Comparison of ENCODE assay signal across 9 cellular contexts in the genomic region with DNA sequence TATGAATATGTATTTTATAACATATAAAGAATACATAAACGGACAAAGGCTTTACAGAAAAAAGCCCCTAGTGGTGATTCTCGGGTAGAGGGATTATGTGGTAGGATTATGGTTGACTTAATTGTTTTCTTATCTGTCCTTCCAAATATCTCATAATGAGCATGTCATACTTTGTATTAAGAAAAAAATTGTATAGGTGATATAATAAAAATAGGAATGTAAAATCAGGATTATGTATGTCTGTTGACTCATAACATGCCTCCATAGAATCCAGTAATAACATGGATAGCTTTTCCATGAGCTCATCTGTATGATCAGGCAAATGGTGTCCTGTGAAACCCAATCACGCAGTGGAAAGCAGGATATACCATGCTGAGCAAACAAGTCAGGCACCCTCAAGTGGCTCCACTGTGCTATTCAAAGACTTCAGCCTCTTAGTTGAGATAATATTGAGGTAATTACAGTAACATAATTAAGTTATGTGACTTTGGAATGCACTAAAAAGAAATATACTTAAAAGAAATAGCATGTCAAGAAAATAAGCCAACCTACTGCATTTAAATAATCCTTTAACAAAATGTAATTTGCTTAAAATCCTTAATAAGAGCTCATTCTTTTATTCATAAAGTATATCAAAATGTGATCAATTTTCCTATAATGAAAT. TPM values are rescaled to one million over a fixed set of nuclear protein-coding genes. Genes with fewer than 3 reads are reported as not detected.
DNase-seq lines count a peak whose midpoint lies in the region; ATAC-seq, FAIRE-seq and TF ChIP-seq lines count a peak whose summit lies in the region.
"Had no signal": no experiment of that assay in that cellular context is flagged by ENCODE, and none has a peak within 500 bp of the region (broad histone marks: within the 10 kb centered on the region; RNA-seq: fewer than 3 reads in every experiment).

No MANE protein-coding gene starts in this region.

- intact Hi-C loops in CD8-positive, alpha-beta T cell (cut with DNase I, micrococcal nuclease), result loop anchor here in 1 of 2 experiments (10.0 kb wide), 1 partner anchor 413 kb away; no protein-coding TSS in a partner anchor
- intact Hi-C loops in left colon (cut with DNase I, micrococcal nuclease), result loop anchor here (10.0 kb wide), 2 partner anchors 143 to 323 kb away; no protein-coding TSS in a partner anchor

- H3K36me3 Mint-ChIP-seq in CD8-positive, alpha-beta T cell, result no peaks in the 10 kb centered on the region

- no peaks in the 10 kb centered on the region for H3K36me3 ChIP-seq in CD8-positive, alpha-beta T cell (ENCODE audit: insufficient read depth, low read length)

- CTCF ChIA-PET in CD8-positive, alpha-beta T cell (lab: Charles Lee), result interaction anchor here (0.7 to 8.4 kb wide), 13 partner anchors 9 to 328 kb away, joined by 3 to 204 read pairs (median 4); no protein-coding TSS in a partner anchor

- H3K4me3 Mint-ChIP-seq in CD8-positive, alpha-beta T cell, result no peak overlapping the region

- no peaks in the 10 kb centered on the region for H3K4me1 ChIP-seq in CD8-positive, alpha-beta T cell (ENCODE audit: insufficient read depth, low read length)

- POLR2A ChIA-PET in CD8-positive, alpha-beta T cell (lab: Charles Lee), result no interaction called here

- no peak overlapping the region for H3K4me3 ChIP-seq in CD8-positive, alpha-beta T cell (ENCODE audit: low read depth, low read length)

- DNase-seq in CD8-positive, alpha-beta T cell, result no peak
- DNase-seq in HS-5 (ENCODE audit: low read depth) (peak; percentile 79), left colon (no peak), frontal cortex (ENCODE audit: low spot score in 2 of 2) (no peak)
- DNase-seq: activated T-cell treated with anti-CD3 and anti-CD28 coated beads, Interleukin-2, amount 50 U/mL, for 1 hour had no signal

- no peak overlapping the region for H3K27ac ChIP-seq in CD8-positive, alpha-beta T cell (ENCODE audit: low read depth, low read length)

- ATAC-seq in CD8-positive, alpha-beta T cell, result no peak
- ATAC-seq in SK-N-SH treated with all-trans-retinoic acid at 6 μM for 48 hours (peak; percentile 38; the same call in 1 of the 3 replicates), left colon (peak; percentile 89), GM21381 (IDR thresholded peaks at IDR 0.05; ENCODE audit: unreplicated experiment) (no peak), HG02588 (IDR thresholded peaks at IDR 0.05; ENCODE audit: unreplicated experiment) (no peak), HG02623 (IDR thresholded peaks at IDR 0.05; ENCODE audit: unreplicated experiment) (no peak)

- H3K9me3 Mint-ChIP-seq in CD8-positive, alpha-beta T cell, result no peaks in the 10 kb centered on the region

- no peaks in the 10 kb centered on the region for H3K9me3 ChIP-seq in CD8-positive, alpha-beta T cell (ENCODE audit: low read length)

- no peak overlapping the region for H3K27ac Mint-ChIP-seq in CD8-positive, alpha-beta T cell

- peak; percentile 64 for TF ChIP-seq CTCF in CD8-positive, alpha-beta T cell (IDR thresholded peaks at IDR 0.05)

- no peak for FAIRE-seq in frontal cortex (lab: Jason Lieb, UNC)

- H3K27me3 ChIP-seq in CD8-positive, alpha-beta T cell (ENCODE audit: insufficient read depth, low read length), result no peaks in the 10 kb centered on the region

- H3K4me1 Mint-ChIP-seq in CD8-positive, alpha-beta T cell (ENCODE audit: low read depth), result no peaks in the 10 kb centered on the region

- H3K27me3 Mint-ChIP-seq in CD8-positive, alpha-beta T cell (ENCODE audit: low read depth), result peaks cover 3% of the 10 kb centered on the region

TF ChIP-seq in SK-N-SH treated with all-trans-retinoic acid at 6 μM for 48 hours, 23 proteins besides CTCF, POLR2A, EP300 and RAD21 (continues in another document):
- TF ChIP-seq SNAI2 (CRISPR knock-in tag; IDR thresholded peaks at IDR 0.05), result no peak
- no peak for TF ChIP-seq ZNF565 (CRISPR knock-in tag; conservative IDR thresholded peaks at IDR 0.05; ENCODE audit: low read depth)
- no peak for TF ChIP-seq RARB (CRISPR knock-in tag; IDR thresholded peaks at IDR 0.05)
- TF ChIP-seq ISL1 (CRISPR knock-in tag; IDR thresholded peaks at IDR 0.05), result no peak
- TF ChIP-seq, protein P1, sequence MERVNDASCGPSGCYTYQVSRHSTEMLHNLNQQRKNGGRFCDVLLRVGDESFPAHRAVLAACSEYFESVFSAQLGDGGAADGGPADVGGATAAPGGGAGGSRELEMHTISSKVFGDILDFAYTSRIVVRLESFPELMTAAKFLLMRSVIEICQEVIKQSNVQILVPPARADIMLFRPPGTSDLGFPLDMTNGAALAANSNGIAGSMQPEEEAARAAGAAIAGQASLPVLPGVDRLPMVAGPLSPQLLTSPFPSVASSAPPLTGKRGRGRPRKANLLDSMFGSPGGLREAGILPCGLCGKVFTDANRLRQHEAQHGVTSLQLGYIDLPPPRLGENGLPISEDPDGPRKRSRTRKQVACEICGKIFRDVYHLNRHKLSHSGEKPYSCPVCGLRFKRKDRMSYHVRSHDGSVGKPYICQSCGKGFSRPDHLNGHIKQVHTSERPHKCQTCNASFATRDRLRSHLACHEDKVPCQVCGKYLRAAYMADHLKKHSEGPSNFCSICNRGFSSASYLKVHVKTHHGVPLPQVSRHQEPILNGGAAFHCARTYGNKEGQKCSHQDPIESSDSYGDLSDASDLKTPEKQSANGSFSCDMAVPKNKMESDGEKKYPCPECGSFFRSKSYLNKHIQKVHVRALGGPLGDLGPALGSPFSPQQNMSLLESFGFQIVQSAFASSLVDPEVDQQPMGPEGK (CRISPR knock-in tag; IDR thresholded peaks at IDR 0.05; ENCODE audit: borderline replicate concordance), result no peak
- no peak for TF ChIP-seq ZFP30 (CRISPR knock-in tag; IDR thresholded peaks at IDR 0.05)
- no peak for TF ChIP-seq TCF4 (CRISPR knock-in tag; IDR thresholded peaks at IDR 0.05; ENCODE audit: borderline replicate concordance)
- no peak for TF ChIP-seq ZNF70 (CRISPR knock-in tag; IDR thresholded peaks at IDR 0.05)
- TF ChIP-seq ZFP3 (CRISPR knock-in tag; IDR thresholded peaks at IDR 0.05), result no peak
- TF ChIP-seq, protein P2, sequence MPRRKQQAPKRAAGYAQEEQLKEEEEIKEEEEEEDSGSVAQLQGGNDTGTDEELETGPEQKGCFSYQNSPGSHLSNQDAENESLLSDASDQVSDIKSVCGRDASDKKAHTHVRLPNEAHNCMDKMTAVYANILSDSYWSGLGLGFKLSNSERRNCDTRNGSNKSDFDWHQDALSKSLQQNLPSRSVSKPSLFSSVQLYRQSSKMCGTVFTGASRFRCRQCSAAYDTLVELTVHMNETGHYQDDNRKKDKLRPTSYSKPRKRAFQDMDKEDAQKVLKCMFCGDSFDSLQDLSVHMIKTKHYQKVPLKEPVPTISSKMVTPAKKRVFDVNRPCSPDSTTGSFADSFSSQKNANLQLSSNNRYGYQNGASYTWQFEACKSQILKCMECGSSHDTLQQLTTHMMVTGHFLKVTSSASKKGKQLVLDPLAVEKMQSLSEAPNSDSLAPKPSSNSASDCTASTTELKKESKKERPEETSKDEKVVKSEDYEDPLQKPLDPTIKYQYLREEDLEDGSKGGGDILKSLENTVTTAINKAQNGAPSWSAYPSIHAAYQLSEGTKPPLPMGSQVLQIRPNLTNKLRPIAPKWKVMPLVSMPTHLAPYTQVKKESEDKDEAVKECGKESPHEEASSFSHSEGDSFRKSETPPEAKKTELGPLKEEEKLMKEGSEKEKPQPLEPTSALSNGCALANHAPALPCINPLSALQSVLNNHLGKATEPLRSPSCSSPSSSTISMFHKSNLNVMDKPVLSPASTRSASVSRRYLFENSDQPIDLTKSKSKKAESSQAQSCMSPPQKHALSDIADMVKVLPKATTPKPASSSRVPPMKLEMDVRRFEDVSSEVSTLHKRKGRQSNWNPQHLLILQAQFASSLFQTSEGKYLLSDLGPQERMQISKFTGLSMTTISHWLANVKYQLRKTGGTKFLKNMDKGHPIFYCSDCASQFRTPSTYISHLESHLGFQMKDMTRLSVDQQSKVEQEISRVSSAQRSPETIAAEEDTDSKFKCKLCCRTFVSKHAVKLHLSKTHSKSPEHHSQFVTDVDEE (CRISPR knock-in tag; IDR thresholded peaks at IDR 0.05), result no peak
- no peak for TF ChIP-seq ARNTL (CRISPR knock-in tag; IDR thresholded peaks at IDR 0.05; ENCODE audit: borderline replicate concordance, low read depth)
- no peak for TF ChIP-seq ESRRG (CRISPR knock-in tag; IDR thresholded peaks at IDR 0.05)
- TF ChIP-seq CSDC2 (CRISPR knock-in tag; IDR thresholded peaks at IDR 0.05), result no peak
- no peak for TF ChIP-seq ZNF8 (CRISPR knock-in tag; IDR thresholded peaks at IDR 0.05)
- TF ChIP-seq, protein P3, sequence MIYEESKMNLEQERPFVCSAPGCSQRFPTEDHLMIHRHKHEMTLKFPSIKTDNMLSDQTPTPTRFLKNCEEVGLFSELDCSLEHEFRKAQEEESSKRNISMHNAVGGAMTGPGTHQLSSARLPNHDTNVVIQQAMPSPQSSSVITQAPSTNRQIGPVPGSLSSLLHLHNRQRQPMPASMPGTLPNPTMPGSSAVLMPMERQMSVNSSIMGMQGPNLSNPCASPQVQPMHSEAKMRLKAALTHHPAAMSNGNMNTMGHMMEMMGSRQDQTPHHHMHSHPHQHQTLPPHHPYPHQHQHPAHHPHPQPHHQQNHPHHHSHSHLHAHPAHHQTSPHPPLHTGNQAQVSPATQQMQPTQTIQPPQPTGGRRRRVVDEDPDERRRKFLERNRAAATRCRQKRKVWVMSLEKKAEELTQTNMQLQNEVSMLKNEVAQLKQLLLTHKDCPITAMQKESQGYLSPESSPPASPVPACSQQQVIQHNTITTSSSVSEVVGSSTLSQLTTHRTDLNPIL (CRISPR knock-in tag; IDR thresholded peaks at IDR 0.05; ENCODE audit: low read depth), result no peak
- TF ChIP-seq OSR1 (CRISPR knock-in tag; IDR thresholded peaks at IDR 0.05), result no peak
- TF ChIP-seq BACH2 (CRISPR knock-in tag; IDR thresholded peaks at IDR 0.05; ENCODE audit: borderline replicate concordance), result no peak
- TF ChIP-seq, protein P4, sequence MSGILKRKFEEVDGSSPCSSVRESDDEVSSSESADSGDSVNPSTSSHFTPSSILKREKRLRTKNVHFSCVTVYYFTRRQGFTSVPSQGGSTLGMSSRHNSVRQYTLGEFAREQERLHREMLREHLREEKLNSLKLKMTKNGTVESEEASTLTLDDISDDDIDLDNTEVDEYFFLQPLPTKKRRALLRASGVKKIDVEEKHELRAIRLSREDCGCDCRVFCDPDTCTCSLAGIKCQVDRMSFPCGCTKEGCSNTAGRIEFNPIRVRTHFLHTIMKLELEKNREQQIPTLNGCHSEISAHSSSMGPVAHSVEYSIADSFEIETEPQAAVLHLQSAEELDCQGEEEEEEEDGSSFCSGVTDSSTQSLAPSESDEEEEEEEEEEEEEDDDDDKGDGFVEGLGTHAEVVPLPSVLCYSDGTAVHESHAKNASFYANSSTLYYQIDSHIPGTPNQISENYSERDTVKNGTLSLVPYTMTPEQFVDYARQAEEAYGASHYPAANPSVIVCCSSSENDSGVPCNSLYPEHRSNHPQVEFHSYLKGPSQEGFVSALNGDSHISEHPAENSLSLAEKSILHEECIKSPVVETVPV (CRISPR knock-in tag; IDR thresholded peaks at IDR 0.05), result no peak
- no peak for TF ChIP-seq PPARA (CRISPR knock-in tag; IDR thresholded peaks at IDR 0.05; ENCODE audit: borderline replicate concordance)

RNA-seq across cellular contexts. Expression of a gene that starts 39.6 kb away (rescaled TPM):
- 10 to 100 TPM; 73.4 to 75.5 TPM for total RNA-seq in CD8-positive, alpha-beta T cell
- total RNA-seq in left colon (100 to 1,000 TPM; 125 to 137 TPM), frontal cortex (68.9 TPM)

RNA-seq across cellular contexts. Expression of a gene that starts 50.1 kb away (rescaled TPM):
- total RNA-seq in CD8-positive, alpha-beta T cell, result 10 to 100 TPM; 50.4 to 52.2 TPM
- total RNA-seq in left colon (10 to 100 TPM; 64.2 to 79.2 TPM), frontal cortex (38.3 TPM)

Comparison
In these comparisons a context has a peak if more than half of its experiments do, and no peak if none do; other contexts are left out.
1. ATAC-seq: peak in SK-N-SH treated with all-trans-retinoic acid at 6 μM for 48 hours (single experiment) and left colon (single experiment); none in CD8-positive, alpha-beta T cell (single experiment), GM21381 (single experiment), HG02588 (single experiment) and HG02623 (single experiment).